Comparison of ENCODE assay signal across 1 cellular context in the genomic region with DNA sequence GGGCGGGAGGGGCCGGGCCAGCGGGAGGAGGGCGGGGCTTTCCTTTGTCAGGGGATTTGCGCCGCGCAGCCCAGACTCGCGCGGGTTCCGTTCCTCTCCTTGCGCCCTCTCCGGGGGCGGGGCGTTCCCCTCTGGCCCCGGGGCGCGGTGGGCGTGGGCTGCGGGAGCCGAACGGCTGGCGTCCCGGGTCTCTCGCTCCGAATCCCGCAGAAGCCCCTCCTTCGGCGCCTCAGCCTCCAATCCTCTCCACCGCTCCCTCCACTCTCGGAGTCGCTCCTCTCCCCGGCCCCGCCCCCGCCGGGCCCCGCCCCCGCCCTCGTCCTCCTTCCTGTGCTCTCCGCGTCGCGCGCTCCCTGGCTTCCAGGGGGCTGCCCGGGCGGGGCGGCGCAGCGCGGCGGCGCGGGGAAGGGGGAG.
TF ChIP-seq lines count a peak whose summit lies in the region.

No MANE protein-coding gene starts in this region.

TF ChIP-seq in K562, 482 proteins besides CTCF, POLR2A, EP300 and RAD21 (continued from another document):
- TF ChIP-seq ZMIZ1 (IDR thresholded peaks at IDR 0.05; ENCODE audit: low read depth in 2 of 2, low read length in 2 of 2) (no peak), PHF21A (IDR thresholded peaks at IDR 0.05; ENCODE audit: borderline replicate concordance, low read depth) (no peak; the same call in 1 of the 2 replicates)
